Comparison of ENCODE assay signal across 8 cellular contexts in the genomic region with DNA sequence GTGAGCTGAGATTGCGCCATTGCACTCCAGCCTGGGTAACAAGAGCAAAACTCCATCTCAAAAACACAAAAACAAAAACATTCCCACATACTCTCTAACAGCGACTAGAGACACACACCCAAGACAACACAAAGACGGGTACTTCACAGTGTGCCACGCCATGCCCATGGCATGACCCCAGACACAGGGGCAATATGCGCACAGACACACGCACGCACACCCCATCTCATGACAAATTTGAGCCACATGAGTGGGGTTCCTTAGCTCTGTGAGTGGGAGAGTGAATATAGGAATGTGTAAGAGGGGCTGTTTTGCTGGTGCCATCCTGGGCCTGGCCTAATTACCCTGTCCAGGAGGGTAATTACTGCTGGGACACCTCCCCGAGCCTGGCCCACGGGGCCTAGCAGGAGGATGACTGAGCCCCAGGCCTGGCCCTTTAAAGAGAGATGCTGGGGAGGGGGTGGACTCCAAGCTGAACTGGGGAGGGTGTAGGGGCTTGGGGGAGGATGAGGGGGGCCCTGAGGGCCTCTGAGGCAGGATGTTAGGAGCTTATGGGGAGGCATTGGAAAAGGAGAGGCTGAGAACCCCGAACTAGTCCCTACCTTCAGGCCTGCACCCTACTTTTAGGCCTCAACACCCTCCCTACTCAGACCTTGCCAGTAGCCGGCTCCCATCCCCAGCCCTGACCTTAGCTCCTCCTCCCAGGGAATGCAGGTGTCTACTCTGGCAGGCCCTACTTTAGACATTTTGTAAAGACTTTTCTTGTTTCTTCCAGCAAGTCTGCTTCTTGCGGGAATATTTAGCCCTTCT. TPM values are rescaled to one million over a fixed set of nuclear protein-coding genes. Genes with fewer than 3 reads are reported as not detected.
A peak's percentile ranks its signal among the peaks of the same experiment; 100 is the strongest.
DNase-seq lines count a peak whose midpoint lies in the region; ATAC-seq and TF ChIP-seq lines count a peak whose summit lies in the region.

No MANE protein-coding gene starts in this region.

- peaks cover 76% of the 10 kb centered on the region for H3K4me1 Mint-ChIP-seq in stimulated activated naive CD8-positive, alpha-beta T cell treated with anti-CD3 and anti-CD28 coated beads, Interleukin-15, Interleukin-2, amounts not matched to agents 100 ng/mL and 50 ng/mL, for 24 hours (ENCODE audit: low read depth)
- H3K4me1 Mint-ChIP-seq in chondrocyte (ENCODE audit: low read depth): peaks cover 68% of the 10 kb centered on the region

- H3K9me3 Mint-ChIP-seq in stimulated activated naive CD8-positive, alpha-beta T cell treated with anti-CD3 and anti-CD28 coated beads, Interleukin-15, Interleukin-2, amounts not matched to agents 100 ng/mL and 50 ng/mL, for 24 hours: no peaks in the 10 kb centered on the region
- no peaks in the 10 kb centered on the region for H3K9me3 Mint-ChIP-seq in chondrocyte (ENCODE audit: low read depth)

- H3K4me1 ChIP-seq in muscle layer of duodenum (ENCODE audit: control insufficient read depth in 1 of 2, insufficient read depth in 2 of 2, low read length in 2 of 2): peaks cover 14 to 64% of the 10 kb centered on the region in 2 donors

- TF ChIP-seq CTCF in chondrocyte (IDR thresholded peaks at IDR 0.05) (no peak), omental fat pad (IDR thresholded peaks at IDR 0.05) (no peak)

- DNase-seq in stimulated activated naive CD8-positive, alpha-beta T cell treated with anti-CD3 and anti-CD28 coated beads, Interleukin-15, Interleukin-2, amounts not matched to agents 100 U/mL and 50 U/mL, for 24 hours: no peak
- DNase-seq in chondrocyte (ENCODE audit: low spot score) (no peak), AG08395 (ENCODE audit: low spot score) (no peak), omental fat pad (ENCODE audit: low spot score) (no peak), NCI-H82 treated with DMSO at 0.1 percent for 48 hours (lab: John Stamatoyannopoulos, UW; ENCODE audit: unreplicated experiment) (no peak), COLO829 (ENCODE audit: low spot score) (no peak)

- H3K36me3 Mint-ChIP-seq in stimulated activated naive CD8-positive, alpha-beta T cell treated with anti-CD3 and anti-CD28 coated beads, Interleukin-15, Interleukin-2, amounts not matched to agents 100 ng/mL and 50 ng/mL, for 24 hours (ENCODE audit: low read depth): no peaks in the 10 kb centered on the region
- peaks cover 10% of the 10 kb centered on the region for H3K36me3 Mint-ChIP-seq in chondrocyte (ENCODE audit: low read depth)

- H3K27ac Mint-ChIP-seq in stimulated activated naive CD8-positive, alpha-beta T cell treated with anti-CD3 and anti-CD28 coated beads, Interleukin-15, Interleukin-2, amounts not matched to agents 100 ng/mL and 50 ng/mL, for 24 hours: peak overlapping the region; percentile 89
- H3K27ac Mint-ChIP-seq in chondrocyte (ENCODE audit: unreplicated experiment): peak overlapping the region; percentile 85

- ATAC-seq in stimulated activated naive CD8-positive, alpha-beta T cell treated with anti-CD3 and anti-CD28 coated beads, Interleukin-15, Interleukin-2, amounts not matched to agents 100 U/mL and 50 U/mL, for 24 hours: no peak
- ATAC-seq in omental fat pad (ENCODE audit: low FRiP score): no peak

- no peaks in the 10 kb centered on the region for H3K9me3 ChIP-seq in muscle layer of duodenum (ENCODE audit: control insufficient read depth in 1 of 2, low read length in 2 of 2)

- H3K4me3 Mint-ChIP-seq in stimulated activated naive CD8-positive, alpha-beta T cell treated with anti-CD3 and anti-CD28 coated beads, Interleukin-15, Interleukin-2, amounts not matched to agents 100 ng/mL and 50 ng/mL, for 24 hours: peak overlapping the region; percentile 83
- peak overlapping the region; percentile 81 for H3K4me3 Mint-ChIP-seq in chondrocyte (ENCODE audit: unreplicated experiment)

- H3K36me3 ChIP-seq in muscle layer of duodenum (ENCODE audit: control insufficient read depth in 1 of 2, insufficient read depth in 2 of 2, low read length in 2 of 2): peaks cover 0 to 5% of the 10 kb centered on the region in 2 donors

- H3K4me3 ChIP-seq in muscle layer of duodenum (ENCODE audit: low read depth in 1 of 2, low read length in 2 of 2): peak overlapping the region; percentile 44 to 66

- H3K27me3 ChIP-seq in muscle layer of duodenum (ENCODE audit: low read depth, low read length): no peaks in the 10 kb centered on the region

- peak overlapping the region; percentile 58 for H3K27ac ChIP-seq in muscle layer of duodenum (ENCODE audit: low read length)

- no peaks in the 10 kb centered on the region for H3K27me3 Mint-ChIP-seq in stimulated activated naive CD8-positive, alpha-beta T cell treated with anti-CD3 and anti-CD28 coated beads, Interleukin-15, Interleukin-2, amounts not matched to agents 100 ng/mL and 50 ng/mL, for 24 hours
- H3K27me3 Mint-ChIP-seq in chondrocyte (ENCODE audit: low read depth): no peaks in the 10 kb centered on the region

RNA-seq across cellular contexts. Expression of a gene that starts 1.5 kb away (rescaled TPM):
- total RNA-seq in chondrocyte: 264 to 272 TPM (median 271 TPM) in 3 replicates
- total RNA-seq in omental fat pad: 10 to 100 TPM; 67.3 to 84.8 (median 76.5) TPM

RNA-seq across cellular contexts. Expression of a gene that starts 13.6 kb away (rescaled TPM):
- total RNA-seq in chondrocyte: 26.4 to 32.1 TPM (median 28.1 TPM) in 3 replicates
- 10 to 100 TPM; 41.1 to 56.1 (median 50.1) TPM for total RNA-seq in omental fat pad

RNA-seq across cellular contexts. Expression of a gene that starts 15.7 kb away (rescaled TPM):
- total RNA-seq in chondrocyte: 84.8 to 91.9 TPM (median 86.8 TPM) in 3 replicates
- total RNA-seq in omental fat pad: 10 to 100 TPM; 29.1 to 37.4 (median 33.1) TPM

RNA-seq across cellular contexts. Expression of a gene that starts 19.2 kb away (rescaled TPM):
- total RNA-seq in chondrocyte (28.1 to 82.0 TPM (median 81.3 TPM) in 3 replicates), omental fat pad (100 to 1,000 TPM in 1 of 4 donors, 10 to 100 TPM in 3; 21.2 to 125 (median 65.6) TPM)

RNA-seq across cellular contexts. Expression of a gene that starts 31.8 kb away (rescaled TPM):
- total RNA-seq in chondrocyte (108 to 123 TPM (median 120 TPM) in 3 replicates), omental fat pad (100 to 1,000 TPM in 1 of 4 donors, 10 to 100 TPM in 3; 75.4 to 105 (median 88.8) TPM)
